8 cellular contexts compared by ENCODE assay signal in genomic region chr16:85245307-85246172, GRCh38.
DNase-seq lines count a peak whose midpoint lies in the region; ATAC-seq, FAIRE-seq and TF ChIP-seq lines count a peak whose summit lies in the region.

No MANE protein-coding gene starts in this region.

- no peak overlapping the region for H3K4me3 Mint-ChIP-seq in naive B cell

- POLR2A ChIA-PET in A673 (lab: Charles Lee; ENCODE audit: low non-redundant PET): interaction anchor here (0.5 kb wide), 1 partner anchor 21 kb away, joined by 16 read pairs; no protein-coding TSS in a partner anchor
- POLR2A ChIA-PET in endothelial cell of umbilical vein (lab: Charles Lee): no interaction called here

- H3K36me3 Mint-ChIP-seq in naive B cell: no peaks in the 10 kb centered on the region

- peaks cover 0 to 3% (median 0%) of the 10 kb centered on the region in 7 donors for H3K9me3 Mint-ChIP-seq in naive B cell

- no TSS peak for BruUV-seq in A673 (replicated peaks; lab: Mats Ljungman, UMichigan)
- BruUV-seq in endothelial cell of umbilical vein (replicated peaks; lab: Mats Ljungman, UMichigan): no TSS peak

- dilution Hi-C loops in endothelial cell of umbilical vein (cut with MboI; ENCODE audit: extremely low pct_ligation_motif_present, low sequenced_read_pairs): no loop called here

- FAIRE-seq in endothelial cell of umbilical vein (lab: Jason Lieb, UNC): peak; percentile 81

- CTCF ChIA-PET in A673 (lab: Charles Lee): interaction anchor here (0.6 to 1.7 kb wide), 8 partner anchors 11 to 1248 kb away, joined by 3 to 11 read pairs (median 4); no protein-coding TSS in a partner anchor
- CTCF ChIA-PET in endothelial cell of umbilical vein (lab: Charles Lee): interaction anchor here (0.6 to 3.2 kb wide), 31 partner anchors 8 to 372 kb away, joined by 3 to 32 read pairs (median 4); no protein-coding TSS in a partner anchor

- H3K27ac Mint-ChIP-seq in naive B cell: peak overlapping the region in 5 of 6 donors; percentile 21 to 62 (median 47)

- DNase-seq in A673 (ENCODE audit: low spot score) (peak; percentile 88), GM13977 (ENCODE audit: low spot score) (peak; percentile 73), NCI-H69 (lab: John Stamatoyannopoulos, UW) (peak; percentile 92), endothelial cell of umbilical vein (ENCODE audit: low read depth, low spot score) (peak; percentile 53), naive B cell (peak; percentile 43), suprapubic skin (ENCODE audit: low spot score in 2 of 2) (no peak), DMS79 (lab: John Stamatoyannopoulos, UW) (no peak)
- peak; percentile 16 to 19 for DNase-seq in activated CD8-positive, alpha-beta memory T cell treated with anti-CD3 and anti-CD28 coated beads for 1 hour (ENCODE audit: extremely low read depth in 1 of 2, low read depth in 1 of 2)

- TF ChIP-seq CTCF in A673 (conservative IDR thresholded peaks at IDR 0.05; ENCODE audit: low read depth, low read length): peak; percentile 95
- TF ChIP-seq CTCF in GM13977 (IDR thresholded peaks at IDR 0.05; ENCODE audit: extremely low read depth, insufficient read depth, missing control alignments): peak; percentile 84
- peak; percentile 83 to 92 for TF ChIP-seq CTCF in endothelial cell of umbilical vein (IDR thresholded peaks at IDR 0.05; ENCODE audit: extremely low read depth in 1 of 2, insufficient read depth in 1 of 2, low read depth in 1 of 2, low read length in 2 of 2)
- peak; percentile 76 to 93 for TF ChIP-seq CTCF in suprapubic skin (IDR thresholded peaks at IDR 0.05)

- H2AFZ ChIP-seq in endothelial cell of umbilical vein (ENCODE audit: low read depth, low read length): no peak overlapping the region

- ATAC-seq in naive B cell (ENCODE audit: low read depth in 2 of 2): peak; percentile 64 to 77

- H3K9me3 ChIP-seq in A673 (ENCODE audit: low read depth, low read length, poor library complexity, severe bottlenecking) (no peaks in the 10 kb centered on the region), endothelial cell of umbilical vein (replicated peaks; ENCODE audit: control insufficient read depth, insufficient read depth, low read length) (no peaks in the 10 kb centered on the region), suprapubic skin (no peaks in the 10 kb centered on the region)

- H3K4me3 ChIP-seq in A673 (ENCODE audit: low read depth, low read length, poor library complexity, severe bottlenecking): peak overlapping the region; percentile 20
- no peak overlapping the region for H3K4me3 ChIP-seq in endothelial cell of umbilical vein (replicated peaks in 1 of 3; ENCODE audit: insufficient read depth in 1 of 3, low read depth in 1 of 3, low read length in 3 of 3)
- H3K4me3 ChIP-seq in suprapubic skin: no peak overlapping the region

- no peaks in the 10 kb centered on the region for H3K36me3 ChIP-seq in A673 (ENCODE audit: insufficient read depth, low read length, poor library complexity, severe bottlenecking)
- H3K36me3 ChIP-seq in endothelial cell of umbilical vein (ENCODE audit: control insufficient read depth in 2 of 2, extremely low read depth in 1 of 2, insufficient read depth in 2 of 2, low read length in 2 of 2): no peaks in the 10 kb centered on the region
- H3K36me3 ChIP-seq in suprapubic skin: no peaks in the 10 kb centered on the region

- no peak overlapping the region for H3K4me2 ChIP-seq in endothelial cell of umbilical vein (ENCODE audit: insufficient read depth, low read length)

- no peaks in the 10 kb centered on the region for H3K9me1 ChIP-seq in endothelial cell of umbilical vein (replicated peaks; ENCODE audit: control insufficient read depth, extremely low read depth, insufficient read depth, low read length)

- 25% methylated on average over 23 of the region's 24 CpGs for WGBS in suprapubic skin

- no peaks in the 10 kb centered on the region for H4K20me1 ChIP-seq in endothelial cell of umbilical vein (replicated peaks; ENCODE audit: control insufficient read depth, extremely low read depth, insufficient read depth, low read length)

- peaks cover 5 to 7% (median 5%) of the 10 kb centered on the region in 3 donors for H3K4me1 Mint-ChIP-seq in naive B cell

- peaks cover 62% of the 10 kb centered on the region for H3K4me1 ChIP-seq in A673 (ENCODE audit: insufficient read depth, low read length, poor library complexity, severe bottlenecking)
- H3K4me1 ChIP-seq in endothelial cell of umbilical vein (ENCODE audit: control insufficient read depth, extremely low read depth, insufficient read depth, low read length): no peaks in the 10 kb centered on the region
- H3K4me1 ChIP-seq in suprapubic skin: peaks cover 6% of the 10 kb centered on the region

- intact Hi-C loops in A673 (cut with micrococcal nuclease; ENCODE audit: unreplicated experiment): loop anchor here (10.0 kb wide), 2 partner anchors 131 to 379 kb away; partner anchors contain the start of gene CIBAR2
- intact Hi-C loops in endothelial cell of umbilical vein (cut with micrococcal nuclease): loop anchor here (1.0 to 2.0 kb wide), 4 partner anchors 26 to 130 kb away; no protein-coding TSS in a partner anchor

- H3K27me3 ChIP-seq in A673 (replicated peaks; ENCODE audit: insufficient read depth, low read depth, low read length, poor library complexity) (no peaks in the 10 kb centered on the region), endothelial cell of umbilical vein (ENCODE audit: control insufficient read depth in 2 of 2, insufficient read depth in 2 of 2, low read length in 2 of 2) (no peaks in the 10 kb centered on the region), suprapubic skin (no peaks in the 10 kb centered on the region)

- no peak overlapping the region for H3K9ac ChIP-seq in endothelial cell of umbilical vein (replicated peaks; ENCODE audit: extremely low read depth, insufficient read depth, low read length)

- H3K27ac ChIP-seq in A673 (ENCODE audit: low read depth, low read length, poor library complexity, severe bottlenecking) (peak overlapping the region; percentile 45), endothelial cell of umbilical vein (ENCODE audit: insufficient read depth, low read depth, low read length) (no peak overlapping the region), suprapubic skin (no peak overlapping the region)

- no peaks in the 10 kb centered on the region for H3K79me2 ChIP-seq in endothelial cell of umbilical vein (ENCODE audit: control insufficient read depth, insufficient read depth, low read length)

- H3K27me3 Mint-ChIP-seq in naive B cell: peaks cover 21 to 45% (median 28%) of the 10 kb centered on the region in 3 donors

- no peak for TF ChIP-seq POLR2A in endothelial cell of umbilical vein (IDR thresholded peaks at IDR 0.05; ENCODE audit: low read depth, low read length)
- no peak for TF ChIP-seq POLR2A in suprapubic skin (IDR thresholded peaks at IDR 0.05)

- TF ChIP-seq EP300 in suprapubic skin (IDR thresholded peaks at IDR 0.05): no peak

- in situ Hi-C loops in GM13977 (cut with MboI; ENCODE audit: low pct_unique_long_range_greater_than_20kb, low sequenced_read_pairs, unreplicated experiment): no loop called here

TF ChIP-seq in endothelial cell of umbilical vein, 7 proteins besides CTCF, POLR2A, EP300 and RAD21:
- TF ChIP-seq FOS (IDR thresholded peaks at IDR 0.05; ENCODE audit: borderline replicate concordance, insufficient read depth, low read length) (no peak), POLR2AphosphoS5 (IDR thresholded peaks at IDR 0.05; ENCODE audit: insufficient read depth, low read depth, low read length) (no peak), JUN (IDR thresholded peaks at IDR 0.05; ENCODE audit: borderline replicate concordance, insufficient read depth, insufficient read length, low read depth) (no peak)

Comparison
In these comparisons a context has a peak if more than half of its experiments do, and no peak if none do; other contexts are left out.
1. DNase-seq: peak in A673 (single experiment), GM13977 (single experiment), NCI-H69 (single experiment), activated CD8-positive, alpha-beta memory T cell treated with anti-CD3 and anti-CD28 coated beads for 1 hour (2 of 2), endothelial cell of umbilical vein (single experiment) and naive B cell (single experiment); none in suprapubic skin (0 of 2) and DMS79 (single experiment).
2. Peak in every context shown above with its lines, with median percentiles within 50 percentile points of each other: CTCF ChIP-seq.